Comparison of ENCODE assay signal across 24 cellular contexts in genomic region chr18:50616484-50617048, GRCh38. TPM values are rescaled to one million over a fixed set of nuclear protein-coding genes. Genes with fewer than 3 reads are reported as not detected.
"Had no signal": no experiment of that assay in that cellular context is flagged by ENCODE, and none has a peak within 500 bp of the region (broad histone marks: within the 10 kb centered on the region; RNA-seq: fewer than 3 reads in every experiment).

No MANE protein-coding gene starts in this region.

- H2AFZ ChIP-seq: hepatocyte had no signal

- ATAC-seq: gastrocnemius medialis; left lobe of liver; lower lobe of right lung; natural killer cell; stimulated activated effector memory CD8-positive, alpha-beta T cell treated with anti-CD3 and anti-CD28 coated beads, Interleukin-12 subunit alpha, Interleukin-12 subunit beta, amount 100 ng/mL, for 72 hours had no signal

- H3K9me3 ChIP-seq: gastrocnemius medialis, ovary, tibial artery had no signal

- H3K36me3 Mint-ChIP-seq: natural killer cell; stimulated activated effector memory CD8-positive, alpha-beta T cell treated with anti-CD3 and anti-CD28 coated beads, Interleukin-12 subunit alpha, Interleukin-12 subunit beta, amount 100 ng/mL, for 72 hours; type B pancreatic cell had no signal

- H3K4me3 ChIP-seq: dorsolateral prefrontal cortex, gastrocnemius medialis, hepatocyte, lower lobe of right lung, ovary, sigmoid colon, stomach, tibial artery had no signal

- H3K9me3 Mint-ChIP-seq: stimulated activated effector memory CD8-positive, alpha-beta T cell treated with anti-CD3 and anti-CD28 coated beads, Interleukin-12 subunit alpha, Interleukin-12 subunit beta, amount 100 ng/mL, for 72 hours; type B pancreatic cell had no signal

- DNase-seq: dorsolateral prefrontal cortex; effector CD4-positive, alpha-beta T cell; foreskin fibroblast; gastrocnemius medialis; kidney; lower lobe of right lung; natural killer cell; occipital lobe; ovary; retina; sigmoid colon; stimulated activated CD4-positive, alpha-beta T cell treated with anti-CD3 and anti-CD28 coated beads, Interleukin-2, amount 100 ng/mL, for 24 hours; stimulated activated CD4-positive, alpha-beta T cell treated with anti-CD3 and anti-CD28 coated beads, Interleukin-4, amount 100 ng/mL, for 24 hours; stimulated activated naive CD4-positive, alpha-beta T cell treated with Interleukin-2 at 50 U/mL for 16 hours; stomach; tibial artery had no signal

- H3K27me3 Mint-ChIP-seq: type B pancreatic cell had no signal

- H3K36me3 ChIP-seq: gastrocnemius medialis, lower lobe of right lung, ovary, sigmoid colon, stomach, tibial artery had no signal

- FAIRE-seq: colon, kidney had no signal

- H3K4me2 ChIP-seq: hepatocyte had no signal

- H3K4me3 Mint-ChIP-seq: natural killer cell; stimulated activated effector memory CD8-positive, alpha-beta T cell treated with anti-CD3 and anti-CD28 coated beads, Interleukin-12 subunit alpha, Interleukin-12 subunit beta, amount 100 ng/mL, for 72 hours; type B pancreatic cell had no signal

- H3K27ac Mint-ChIP-seq: natural killer cell; stimulated activated effector memory CD8-positive, alpha-beta T cell treated with anti-CD3 and anti-CD28 coated beads, Interleukin-12 subunit alpha, Interleukin-12 subunit beta, amount 100 ng/mL, for 72 hours; type B pancreatic cell had no signal

- H3K27me3 ChIP-seq: dorsolateral prefrontal cortex, gastrocnemius medialis, hepatocyte, ovary, sigmoid colon, stomach, tibial artery had no signal

- H3K79me2 ChIP-seq: hepatocyte had no signal

- H3K4me1 Mint-ChIP-seq: natural killer cell; stimulated activated effector memory CD8-positive, alpha-beta T cell treated with anti-CD3 and anti-CD28 coated beads, Interleukin-12 subunit alpha, Interleukin-12 subunit beta, amount 100 ng/mL, for 72 hours had no signal

- H3K27ac ChIP-seq: hepatocyte, lower lobe of right lung, ovary, sigmoid colon, stomach, tibial artery had no signal

RNA-seq across cellular contexts. Expression of gene MAPK4, which starts 56.7 kb away (rescaled TPM):
- total RNA-seq: glomerular endothelial cell, mononuclear cell, natural killer cell, pulmonary artery endothelial cell had no signal
